1 cellular context compared by ENCODE assay signal in the genomic region with DNA sequence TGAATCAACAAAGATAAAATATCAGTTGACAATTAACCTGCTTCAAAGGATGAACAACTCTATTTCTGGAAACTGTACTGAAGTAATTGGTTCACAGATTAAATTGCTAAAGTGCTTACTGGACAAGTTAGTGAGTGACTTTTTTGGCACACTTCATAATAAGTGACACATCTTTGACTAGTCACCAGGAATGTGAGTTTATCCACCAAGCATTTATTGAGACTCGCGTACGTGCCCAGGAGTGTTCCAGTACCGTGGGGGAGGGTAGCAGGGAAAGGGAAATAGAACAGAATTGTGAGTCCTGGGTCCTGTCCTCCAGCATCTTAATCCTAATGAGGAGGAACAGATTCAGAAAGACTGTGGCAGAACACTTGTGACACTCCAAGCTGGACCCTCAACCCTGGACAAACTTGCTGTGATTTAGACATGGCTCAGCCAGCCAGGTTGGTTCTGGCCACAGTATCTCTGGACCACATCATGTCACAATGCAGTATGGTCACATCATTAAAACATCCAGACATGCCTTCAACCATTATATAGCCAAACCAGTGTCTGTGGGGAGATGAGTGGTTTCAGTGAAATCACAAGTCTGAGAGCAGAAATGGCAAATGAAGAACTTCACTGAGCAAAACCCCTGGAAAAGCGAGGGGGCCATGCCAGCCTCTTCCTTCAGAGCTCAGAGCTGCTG.
TF ChIP-seq lines count a peak whose summit lies in the region.

No MANE protein-coding gene starts in this region.

TF ChIP-seq in SK-N-SH, 30 proteins besides CTCF, POLR2A, EP300 and RAD21 (continued from another document):
- TF ChIP-seq, protein P1, sequence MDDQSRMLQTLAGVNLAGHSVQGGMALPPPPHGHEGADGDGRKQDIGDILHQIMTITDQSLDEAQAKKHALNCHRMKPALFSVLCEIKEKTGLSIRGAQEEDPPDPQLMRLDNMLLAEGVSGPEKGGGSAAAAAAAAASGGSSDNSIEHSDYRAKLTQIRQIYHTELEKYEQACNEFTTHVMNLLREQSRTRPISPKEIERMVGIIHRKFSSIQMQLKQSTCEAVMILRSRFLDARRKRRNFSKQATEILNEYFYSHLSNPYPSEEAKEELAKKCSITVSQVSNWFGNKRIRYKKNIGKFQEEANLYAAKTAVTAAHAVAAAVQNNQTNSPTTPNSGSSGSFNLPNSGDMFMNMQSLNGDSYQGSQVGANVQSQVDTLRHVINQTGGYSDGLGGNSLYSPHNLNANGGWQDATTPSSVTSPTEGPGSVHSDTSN (IDR thresholded peaks at IDR 0.05), result 0 out of 2 replicates have a peak, but pooled peaks have one; percentile 15
- peak; percentile 34; the same call in 1 of the 2 replicates for TF ChIP-seq FOSL2 (IDR thresholded peaks at IDR 0.05; ENCODE audit: borderline replicate concordance, low read depth)
